2 cellular contexts compared by ENCODE assay signal in the genomic region with DNA sequence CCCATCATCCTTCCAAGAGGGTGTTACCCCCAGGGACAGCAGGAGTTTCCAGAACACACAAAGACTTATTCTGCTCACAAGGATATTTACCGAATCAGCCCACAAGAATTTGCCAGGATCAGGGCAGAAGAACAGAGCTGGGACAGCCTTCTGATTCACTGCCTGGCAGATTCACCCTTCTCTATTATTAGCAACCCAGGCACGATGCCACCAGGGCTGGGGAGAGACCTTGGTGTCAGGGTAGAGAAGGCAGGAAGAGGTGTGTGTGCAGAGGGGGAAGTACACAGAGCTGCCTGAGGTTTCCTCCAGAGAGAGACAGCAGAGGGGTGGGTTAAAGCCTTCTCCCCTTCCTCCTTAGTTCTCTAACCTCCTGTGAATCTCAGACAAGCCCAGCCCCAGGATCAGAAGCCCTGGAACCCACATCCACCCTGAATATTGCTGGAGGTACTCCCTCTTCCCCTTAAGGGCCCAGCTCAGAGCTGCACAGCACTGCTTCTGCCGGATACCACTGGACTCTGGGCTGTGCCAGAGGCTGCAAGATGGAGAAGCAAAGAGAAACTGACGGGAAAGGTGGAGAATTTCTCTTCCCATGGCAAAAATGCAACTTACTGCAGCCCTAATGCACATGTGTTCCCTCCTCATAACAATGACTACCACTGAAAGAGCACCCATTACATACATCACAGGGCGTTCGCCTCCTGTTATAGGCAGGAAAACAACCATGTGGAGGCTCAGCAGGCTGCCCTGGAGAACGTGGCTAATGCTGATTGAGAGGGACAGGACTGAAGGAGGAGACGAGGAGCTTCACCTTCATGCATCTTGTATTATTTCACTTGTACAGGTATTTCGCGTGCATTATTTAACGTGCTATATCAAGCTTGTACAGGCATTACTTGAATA.
TF ChIP-seq lines count a peak whose summit lies in the region.

No MANE protein-coding gene starts in this region.

TF ChIP-seq in liver, 16 proteins besides CTCF, POLR2A, EP300 and RAD21:
- TF ChIP-seq, protein P1, sequence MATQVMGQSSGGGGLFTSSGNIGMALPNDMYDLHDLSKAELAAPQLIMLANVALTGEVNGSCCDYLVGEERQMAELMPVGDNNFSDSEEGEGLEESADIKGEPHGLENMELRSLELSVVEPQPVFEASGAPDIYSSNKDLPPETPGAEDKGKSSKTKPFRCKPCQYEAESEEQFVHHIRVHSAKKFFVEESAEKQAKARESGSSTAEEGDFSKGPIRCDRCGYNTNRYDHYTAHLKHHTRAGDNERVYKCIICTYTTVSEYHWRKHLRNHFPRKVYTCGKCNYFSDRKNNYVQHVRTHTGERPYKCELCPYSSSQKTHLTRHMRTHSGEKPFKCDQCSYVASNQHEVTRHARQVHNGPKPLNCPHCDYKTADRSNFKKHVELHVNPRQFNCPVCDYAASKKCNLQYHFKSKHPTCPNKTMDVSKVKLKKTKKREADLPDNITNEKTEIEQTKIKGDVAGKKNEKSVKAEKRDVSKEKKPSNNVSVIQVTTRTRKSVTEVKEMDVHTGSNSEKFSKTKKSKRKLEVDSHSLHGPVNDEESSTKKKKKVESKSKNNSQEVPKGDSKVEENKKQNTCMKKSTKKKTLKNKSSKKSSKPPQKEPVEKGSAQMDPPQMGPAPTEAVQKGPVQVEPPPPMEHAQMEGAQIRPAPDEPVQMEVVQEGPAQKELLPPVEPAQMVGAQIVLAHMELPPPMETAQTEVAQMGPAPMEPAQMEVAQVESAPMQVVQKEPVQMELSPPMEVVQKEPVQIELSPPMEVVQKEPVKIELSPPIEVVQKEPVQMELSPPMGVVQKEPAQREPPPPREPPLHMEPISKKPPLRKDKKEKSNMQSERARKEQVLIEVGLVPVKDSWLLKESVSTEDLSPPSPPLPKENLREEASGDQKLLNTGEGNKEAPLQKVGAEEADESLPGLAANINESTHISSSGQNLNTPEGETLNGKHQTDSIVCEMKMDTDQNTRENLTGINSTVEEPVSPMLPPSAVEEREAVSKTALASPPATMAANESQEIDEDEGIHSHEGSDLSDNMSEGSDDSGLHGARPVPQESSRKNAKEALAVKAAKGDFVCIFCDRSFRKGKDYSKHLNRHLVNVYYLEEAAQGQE (IDR thresholded peaks at IDR 0.05), result no peak
- TF ChIP-seq NR2F2 (IDR thresholded peaks at IDR 0.05), result no peak
- no peak for TF ChIP-seq FOXA1 (IDR thresholded peaks at IDR 0.05)
- no peak for TF ChIP-seq HNF4A (conservative IDR thresholded peaks at IDR 0.05)
TF ChIP-seq in liver: peak in this region for 0.

TF ChIP-seq in HepG2, 621 proteins besides CTCF, POLR2A, EP300 and RAD21 (continued from another document):
- TF ChIP-seq PHF21A (CRISPR knock-in tag; IDR thresholded peaks at IDR 0.05), result no peak
- no peak for TF ChIP-seq ZNF367 (CRISPR knock-in tag; IDR thresholded peaks at IDR 0.05; ENCODE audit: borderline replicate concordance)
